24 cellular contexts compared by ENCODE assay signal in genomic region chr3:8494332-8494731, GRCh38.
"Had no signal": no experiment of that assay in that cellular context is flagged by ENCODE, and none has a peak within 500 bp of the region (broad histone marks: within the 10 kb centered on the region; RNA-seq: fewer than 3 reads in every experiment).

No MANE protein-coding gene starts in this region.

- H3K27me3 ChIP-seq: brain microvascular endothelial cell, dorsolateral prefrontal cortex, transverse colon, vagina had no signal

- H3K9me3 Mint-ChIP-seq: activated CD4-positive, alpha-beta T cell treated with anti-CD3 and anti-CD28 coated beads, Interleukin-2, amount 10 ng/mL, durations not matched to agents 7 days and 5 days; activated naive CD8-positive, alpha-beta T cell treated with anti-CD3 and anti-CD28 coated beads, Interleukin-2, amount 50 U/mL, for 24 hours; activated T-helper 1 cell treated with anti-CD3 and anti-CD28 coated beads, Interleukin-12 subunit alpha, Interleukin-12 subunit beta, Interleukin-2, Interleukin-4 antibody, amounts not matched to agents 30 ng/mL and 10 ng/mL and 1 ng/mL, durations not matched to agents 14 hours and 24 hours and 36 hours; effector memory CD8-positive, alpha-beta T cell; nephron; stimulated activated naive B cell treated with anti-CD40 and anti-IgM and Interleukin-4, amounts not matched to agents 10 μg/mL and 1 μg/mL and 100 μg/mL, for 72 hours; T-helper 2 cell treated with Interferon-gamma antibody and Interleukin-4, amounts not matched to agents 5 μg/mL and 100 μg/mL, for 36 hours had no signal

- H3K27ac ChIP-seq: brain microvascular endothelial cell, dorsolateral prefrontal cortex, left ventricle myocardium inferior, transverse colon, vagina, VCaP had no signal

- DNase-seq: activated CD4-positive, alpha-beta T cell treated with anti-CD3 and anti-CD28 coated beads, Interleukin-2, amount 10 ng/mL, durations not matched to agents 7 days and 5 days; activated CD4-positive, CD25-positive, alpha-beta regulatory T cell treated with anti-CD3 and anti-CD28 coated beads, Interleukin-2, amount 50 U/mL, for 72 hours; activated CD8-positive, alpha-beta T cell treated with anti-CD3 and anti-CD28 coated beads, Interleukin-2, amount 10 ng/mL, durations not matched to agents 7 days and 5 days; activated gamma-delta T cell; activated naive CD4-positive, alpha-beta T cell treated with anti-CD3 and anti-CD28 coated beads, Interleukin-2, amount 50 U/mL, for 16 hours; activated naive CD8-positive, alpha-beta T cell treated with anti-CD3 and anti-CD28 coated beads, Interleukin-2, amount 50 U/mL, for 24 hours; brain microvascular endothelial cell; caudate nucleus; dorsolateral prefrontal cortex; effector memory CD8-positive, alpha-beta T cell; foreskin melanocyte; left ventricle myocardium inferior; posterior cingulate gyrus; small intestine; stimulated activated CD4-positive, alpha-beta T cell treated with anti-CD3 and anti-CD28 coated beads, Interleukin-15, amount 100 ng/mL, for 24 hours; stimulated activated naive B cell treated with anti-CD40 and anti-IgM and Interleukin-4, amounts not matched to agents 10 μg/mL and 1 μg/mL and 100 μg/mL, for 72 hours; transverse colon had no signal

- H3K4me3 Mint-ChIP-seq: activated CD4-positive, alpha-beta T cell treated with anti-CD3 and anti-CD28 coated beads, Interleukin-2, amount 10 ng/mL, durations not matched to agents 7 days and 5 days; activated CD8-positive, alpha-beta T cell treated with anti-CD3 and anti-CD28 coated beads, Interleukin-2, amount 10 ng/mL, durations not matched to agents 7 days and 5 days; activated naive CD8-positive, alpha-beta T cell treated with anti-CD3 and anti-CD28 coated beads, Interleukin-2, amount 50 U/mL, for 24 hours; activated T-helper 1 cell treated with anti-CD3 and anti-CD28 coated beads, Interleukin-12 subunit alpha, Interleukin-12 subunit beta, Interleukin-2, Interleukin-4 antibody, amounts not matched to agents 30 ng/mL and 10 ng/mL and 1 ng/mL, durations not matched to agents 14 hours and 24 hours and 36 hours; effector memory CD8-positive, alpha-beta T cell; nephron; stimulated activated naive B cell treated with anti-CD40 and anti-IgM and Interleukin-4, amounts not matched to agents 10 μg/mL and 1 μg/mL and 100 μg/mL, for 72 hours; T-helper 2 cell treated with Interferon-gamma antibody and Interleukin-4, amounts not matched to agents 5 μg/mL and 100 μg/mL, for 36 hours had no signal

- ATAC-seq: activated CD8-positive, alpha-beta T cell treated with anti-CD3 and anti-CD28 coated beads, Interleukin-2, amount 10 ng/mL, durations not matched to agents 7 days and 5 days; activated naive CD8-positive, alpha-beta T cell treated with anti-CD3 and anti-CD28 coated beads, Interleukin-2, amount 50 U/mL, for 24 hours; effector memory CD8-positive, alpha-beta T cell; esophagus mucosa; sciatic nerve; stimulated activated naive B cell treated with anti-CD40 and anti-IgM and Interleukin-4, amounts not matched to agents 10 μg/mL and 1 μg/mL and 100 μg/mL, for 72 hours had no signal

- H3K9me3 ChIP-seq: left ventricle myocardium inferior, transverse colon, vagina had no signal

- H3K27me3 Mint-ChIP-seq: effector memory CD8-positive, alpha-beta T cell had no signal

- H3K36me3 ChIP-seq: brain microvascular endothelial cell, left ventricle myocardium inferior, transverse colon, vagina had no signal

- H3K4me1 Mint-ChIP-seq: activated CD4-positive, alpha-beta T cell treated with anti-CD3 and anti-CD28 coated beads, Interleukin-2, amount 10 ng/mL, durations not matched to agents 7 days and 5 days; activated naive CD8-positive, alpha-beta T cell treated with anti-CD3 and anti-CD28 coated beads, Interleukin-2, amount 50 U/mL, for 24 hours; stimulated activated naive B cell treated with anti-CD40 and anti-IgM and Interleukin-4, amounts not matched to agents 10 μg/mL and 1 μg/mL and 100 μg/mL, for 72 hours had no signal

- H3K36me3 Mint-ChIP-seq: stimulated activated naive B cell treated with anti-CD40 and anti-IgM and Interleukin-4, amounts not matched to agents 10 μg/mL and 1 μg/mL and 100 μg/mL, for 72 hours had no signal

- H3K27ac Mint-ChIP-seq: activated CD4-positive, alpha-beta T cell treated with anti-CD3 and anti-CD28 coated beads, Interleukin-2, amount 10 ng/mL, durations not matched to agents 7 days and 5 days; activated CD8-positive, alpha-beta T cell treated with anti-CD3 and anti-CD28 coated beads, Interleukin-2, amount 10 ng/mL, durations not matched to agents 7 days and 5 days; activated naive CD8-positive, alpha-beta T cell treated with anti-CD3 and anti-CD28 coated beads, Interleukin-2, amount 50 U/mL, for 24 hours; activated T-helper 1 cell treated with anti-CD3 and anti-CD28 coated beads, Interleukin-12 subunit alpha, Interleukin-12 subunit beta, Interleukin-2, Interleukin-4 antibody, amounts not matched to agents 30 ng/mL and 10 ng/mL and 1 ng/mL, durations not matched to agents 14 hours and 24 hours and 36 hours; effector memory CD8-positive, alpha-beta T cell; nephron; stimulated activated naive B cell treated with anti-CD40 and anti-IgM and Interleukin-4, amounts not matched to agents 10 μg/mL and 1 μg/mL and 100 μg/mL, for 72 hours; T-helper 2 cell treated with Interferon-gamma antibody and Interleukin-4, amounts not matched to agents 5 μg/mL and 100 μg/mL, for 36 hours had no signal

- H3K4me3 ChIP-seq: dorsolateral prefrontal cortex, left ventricle myocardium inferior, transverse colon, vagina had no signal
